In the genomic region with DNA sequence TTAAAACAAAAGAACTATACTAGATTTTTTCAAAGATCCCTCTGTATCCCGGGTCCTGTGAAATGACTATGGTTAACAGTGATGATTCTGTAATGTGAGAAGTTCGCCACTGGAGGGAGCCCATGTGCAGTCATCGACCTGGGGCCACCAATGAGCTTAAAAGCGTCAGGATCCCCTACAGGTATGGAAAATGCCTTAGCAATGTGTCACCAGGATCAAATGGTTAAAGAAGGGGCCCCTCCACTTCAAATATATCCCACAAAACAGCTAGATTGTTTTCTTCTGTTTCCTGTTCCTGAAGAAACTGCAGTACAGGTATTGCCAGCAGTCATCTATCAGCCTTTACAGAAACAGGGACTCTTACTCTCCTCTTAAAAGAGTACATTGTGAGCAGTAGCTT, we compare ENCODE assay signal across 9 cellular contexts. TPM values are rescaled to one million over a fixed set of nuclear protein-coding genes. Genes with fewer than 3 reads are reported as not detected.
A peak's percentile ranks its signal among the peaks of the same experiment; 100 is the strongest.
DNase-seq lines count a peak whose midpoint lies in the region; ATAC-seq, FAIRE-seq and TF ChIP-seq lines count a peak whose summit lies in the region.
"Had no signal": no experiment of that assay in that cellular context is flagged by ENCODE, and none has a peak within 500 bp of the region (broad histone marks: within the 10 kb centered on the region; RNA-seq: fewer than 3 reads in every experiment).

No MANE protein-coding gene starts in this region.

- TF ChIP-seq CTCF in A549 (IDR thresholded peaks at IDR 0.05) = peak; percentile 86
- TF ChIP-seq CTCF in MM.1S (IDR thresholded peaks at IDR 0.05; ENCODE audit: low read length) = peak; percentile 81

- CTCF ChIA-PET in A549 (lab: Yijun Ruan, JAX) = interaction anchor here (0.7 to 4.9 kb wide), 29 partner anchors 11 to 458 kb away, joined by 3 to 68 read pairs (median 3); a partner anchor contains a TSS

- no peak for TF ChIP-seq EP300 in A549 (IDR thresholded peaks at IDR 0.05)

- no peak overlapping the region for H3K9ac ChIP-seq in MM.1S (ENCODE audit: low read length)

- H3K4me3 ChIP-seq in A549 = no peak overlapping the region
- H3K4me3 ChIP-seq in MM.1S (ENCODE audit: low read length) = no peak overlapping the region
- no peak overlapping the region for H3K4me3 ChIP-seq in right cardiac atrium (ENCODE audit: low read length)
- no peak overlapping the region for H3K4me3 ChIP-seq in small intestine (ENCODE audit: low read depth in 1 of 2, low read length in 2 of 2)

- H3K79me2 ChIP-seq in MM.1S (ENCODE audit: low read length) = no peaks in the 10 kb centered on the region

- WGBS in A549 (ENCODE audit: missing lambda C conversion rate) = 1% methylated on average over 4 of the region's 4 CpGs
- WGBS in right cardiac atrium = 1% methylated on average over 4 of the region's 4 CpGs
- 0 to 2% (median 0%) methylated on average over 4 of the region's 4 CpGs for WGBS in small intestine, 3 donors

- TF ChIP-seq RAD21 in A549 (conservative IDR thresholded peaks at IDR 0.05 in 1 of 2, IDR thresholded peaks at IDR 0.05 in 1 of 2) = peak; percentile 76

- no peak overlapping the region for H3K27ac ChIP-seq in A549
- no peak overlapping the region for H3K27ac ChIP-seq in MM.1S (ENCODE audit: low read length)
- no peak overlapping the region for H3K27ac ChIP-seq in right cardiac atrium (ENCODE audit: low read length)
- H3K27ac ChIP-seq in small intestine (ENCODE audit: low read depth in 1 of 2, low read length in 1 of 2) = no peak overlapping the region

- DNase-seq in A549 (ENCODE audit: low read depth in 1 of 2, low spot score in 1 of 2) = peak; percentile 54 to 57
- DNase-seq in MM.1S = peak; percentile 57
- DNase-seq in T follicular helper cell (ENCODE audit: low read depth) = peak; percentile 60
- DNase-seq in amniotic epithelial cell (ENCODE audit: low read depth) = peak; percentile 24
- DNase-seq in right cardiac atrium = peak in 2 of 3 donors; percentile 24 to 54
- peak; percentile 69 for DNase-seq in small intestine

- peaks cover 12% of the 10 kb centered on the region for H3F3A ChIP-seq in MM.1S (ENCODE audit: insufficient read depth, low read length)

- H3K36me3 ChIP-seq in MM.1S (replicated peaks; ENCODE audit: insufficient read depth, low read length) = no peaks in the 10 kb centered on the region
- H3K36me3 ChIP-seq in small intestine (ENCODE audit: control insufficient read depth in 2 of 2, insufficient read depth in 2 of 2, low read length in 2 of 2) = no peaks in the 10 kb centered on the region

- H3K4me2 ChIP-seq in A549 = no peak overlapping the region
- H3K4me2 ChIP-seq in MM.1S (ENCODE audit: low read depth, low read length) = no peak overlapping the region

- POLR2A ChIA-PET in A549 (lab: Yijun Ruan, JAX) = no interaction called here

- TF ChIP-seq POLR2A in A549 (IDR thresholded peaks at IDR 0.05; ENCODE audit: low read length) = no peak

- H4K20me1 ChIP-seq in MM.1S (ENCODE audit: insufficient read depth, low read length) = no peaks in the 10 kb centered on the region

- FAIRE-seq in A549 (lab: Jason Lieb, UNC) = no peak
- no peak for FAIRE-seq in small intestine (lab: Jason Lieb, UNC)

- H3K9me3 ChIP-seq in A549 (no peaks in the 10 kb centered on the region), MM.1S (replicated peaks; ENCODE audit: insufficient read depth, low read length) (no peaks in the 10 kb centered on the region), right cardiac atrium (ENCODE audit: control insufficient read depth, low read length) (no peaks in the 10 kb centered on the region), small intestine (ENCODE audit: control insufficient read depth, low read depth) (no peaks in the 10 kb centered on the region)

- H3K4me1 ChIP-seq in A549 (no peaks in the 10 kb centered on the region), MM.1S (ENCODE audit: low read length) (peaks cover 20% of the 10 kb centered on the region), right cardiac atrium (ENCODE audit: control insufficient read depth, insufficient read depth, low read length) (no peaks in the 10 kb centered on the region), small intestine (ENCODE audit: control insufficient read depth in 2 of 2, insufficient read depth in 1 of 2, low read depth in 1 of 2, low read length in 1 of 2) (no peaks in the 10 kb centered on the region)

- peak; percentile 88 to 95 for ATAC-seq in A549
- peak; percentile 31 for ATAC-seq in GM18502 (IDR thresholded peaks at IDR 0.05; ENCODE audit: poor library complexity, unreplicated experiment)
- ATAC-seq in right cardiac atrium = peak; percentile 62 to 75
- no peak for ATAC-seq in GM18520 (IDR thresholded peaks at IDR 0.05; ENCODE audit: unreplicated experiment)

- H3K27me3 ChIP-seq in MM.1S (replicated peaks; ENCODE audit: insufficient read depth, low read length) = 0 out of 2 replicates have a peak, but pooled peaks cover 9% of the 10 kb centered on the region
- no peaks in the 10 kb centered on the region for H3K27me3 ChIP-seq in right cardiac atrium (ENCODE audit: control insufficient read depth, insufficient read depth)
- H3K27me3 ChIP-seq in small intestine (ENCODE audit: control insufficient read depth in 2 of 2, insufficient read depth in 2 of 2, low read length in 2 of 2) = no peaks in the 10 kb centered on the region

- H3K9me2 ChIP-seq in MM.1S (replicated peaks; ENCODE audit: insufficient read depth, low read length) = no peaks in the 10 kb centered on the region

- intact Hi-C loops in right cardiac atrium (cut with DNase I) = no loop called here

- no peak overlapping the region for H2AFZ ChIP-seq in MM.1S (ENCODE audit: low read length)

TF ChIP-seq in A549, 52 proteins besides CTCF, POLR2A, EP300 and RAD21:
- TF ChIP-seq SMC3 (IDR thresholded peaks at IDR 0.05) (peak; percentile 75), KDM5A (IDR thresholded peaks at IDR 0.05) (no peak), RFX5 (IDR thresholded peaks at IDR 0.05) (no peak), HOXB5 (CRISPR knock-in tag; IDR thresholded peaks at IDR 0.05) (no peak), MAZ (IDR thresholded peaks at IDR 0.05; ENCODE audit: borderline replicate concordance, low read depth, low read length) (no peak), MYC (IDR thresholded peaks at IDR 0.05; ENCODE audit: borderline replicate concordance, low read length) (no peak)
- TF ChIP-seq, protein P1, sequence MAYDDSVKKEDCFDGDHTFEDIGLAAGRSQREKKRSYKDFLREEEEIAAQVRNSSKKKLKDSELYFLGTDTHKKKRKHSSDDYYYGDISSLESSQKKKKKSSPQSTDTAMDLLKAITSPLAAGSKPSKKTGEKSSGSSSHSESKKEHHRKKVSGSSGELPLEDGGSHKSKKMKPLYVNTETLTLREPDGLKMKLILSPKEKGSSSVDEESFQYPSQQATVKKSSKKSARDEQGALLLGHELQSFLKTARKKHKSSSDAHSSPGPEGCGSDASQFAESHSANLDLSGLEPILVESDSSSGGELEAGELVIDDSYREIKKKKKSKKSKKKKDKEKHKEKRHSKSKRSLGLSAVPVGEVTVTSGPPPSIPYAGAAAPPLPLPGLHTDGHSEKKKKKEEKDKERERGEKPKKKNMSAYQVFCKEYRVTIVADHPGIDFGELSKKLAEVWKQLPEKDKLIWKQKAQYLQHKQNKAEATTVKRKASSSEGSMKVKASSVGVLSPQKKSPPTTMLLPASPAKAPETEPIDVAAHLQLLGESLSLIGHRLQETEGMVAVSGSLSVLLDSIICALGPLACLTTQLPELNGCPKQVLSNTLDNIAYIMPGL (CRISPR knock-in tag; IDR thresholded peaks at IDR 0.05; ENCODE audit: borderline replicate concordance) = no peak

RNA-seq across cellular contexts. Expression of a gene that starts 15.3 kb away (rescaled TPM):
- polyA plus RNA-seq in A549 (2011; rRNA removed) (not detected in 2 replicates), A549 (2017; fragmentation: RNase III; extraction: RNeasy Plus Mini Kit Qiagen cat#74134 plus additional on column Dnase treatment) (not detected in 3 replicates), right cardiac atrium (0.95 TPM), small intestine (under 1 TPM in 1 of 3 donors, not detected in 2; 0.27 TPM)
- polyA plus RNA-seq in A549 (2012; cell fraction: cytosol; rRNA removed) = not detected in 2 replicates
- polyA plus RNA-seq in A549 (2012; cell fraction: nucleus; rRNA removed) = not detected in 2 replicates
- polyA minus RNA-seq in A549 (2011; rRNA and poly(A)+ RNA removed) = not detected in 2 replicates
- under 1 TPM in 2 of 4 donors, not detected in 2; 0.20 to 0.57 TPM for total RNA-seq in right cardiac atrium
- polyA plus RNA-seq: urinary bladder had no signal
